ENCODE assay signal across 8 cellular contexts in genomic region chr3:183548262-183548769, GRCh38. TPM values are rescaled to one million over a fixed set of nuclear protein-coding genes. Genes with fewer than 3 reads are reported as not detected.
A peak's percentile ranks its signal among the peaks of the same experiment; 100 is the strongest.
DNase-seq lines count a peak whose midpoint lies in the region; ATAC-seq and TF ChIP-seq lines count a peak whose summit lies in the region.
"Had no signal": no experiment of that assay in that cellular context is flagged by ENCODE, and none has a peak within 500 bp of the region (broad histone marks: within the 10 kb centered on the region; RNA-seq: fewer than 3 reads in every experiment).

No MANE protein-coding gene starts in this region.

- no peaks in the 10 kb centered on the region for H3K36me3 ChIP-seq in HAP-1 (replicated peaks)
- H3K36me3 ChIP-seq in RWPE2 (ENCODE audit: low read depth), result no peaks in the 10 kb centered on the region
- H3K36me3 ChIP-seq in WERI-Rb-1, result no peaks in the 10 kb centered on the region
- H3K36me3 ChIP-seq in spleen, result peaks cover 0 to 8% (median 0%) of the 10 kb centered on the region in 6 donors
- H3K36me3 ChIP-seq: tibial nerve had no signal

- in situ Hi-C loops in HAP-1 (cut with MboI; ENCODE audit: low sequenced_read_pairs), result no loop called here

- 84 to 94% (median 89%) methylated on average over 2 of the region's 2 CpGs for WGBS in spleen, 5 donors

- peak; percentile 99 for ATAC-seq in RWPE2 (ENCODE audit: low read depth)
- peak; percentile 99 for ATAC-seq in foreskin keratinocyte

- no peak for TF ChIP-seq POLR2A in spleen (IDR thresholded peaks at IDR 0.05)

- DNase-seq in HAP-1 (ENCODE audit: low spot score in 2 of 2) (peak; percentile 63 to 66), RWPE2 (ENCODE audit: low spot score) (no peak), foreskin keratinocyte (peak; percentile 94 to 95), renal cortical epithelial cell (ENCODE audit: low read depth) (peak; percentile 100), WERI-Rb-1 (no peak), spleen (no peak)
- no peak for DNase-seq in stimulated activated CD4-positive, alpha-beta T cell treated with anti-CD3 and anti-CD28 coated beads, Interleukin-2, amount 100 ng/mL, for 24 hours

- peaks cover 12% of the 10 kb centered on the region for H3K4me1 ChIP-seq in HAP-1
- peaks cover 7% of the 10 kb centered on the region for H3K4me1 ChIP-seq in RWPE2 (ENCODE audit: insufficient read depth, poor library complexity, severe bottlenecking)
- H3K4me1 ChIP-seq in foreskin keratinocyte, result peaks cover 9% of the 10 kb centered on the region
- peaks cover 0 to 95% (median 54%) of the 10 kb centered on the region in 6 donors for H3K4me1 ChIP-seq in spleen

- H3K4me3 ChIP-seq in HAP-1, result no peak overlapping the region
- H3K4me3 ChIP-seq in RWPE2 (ENCODE audit: severe bottlenecking), result no peak overlapping the region
- no peak overlapping the region for H3K4me3 ChIP-seq in WERI-Rb-1 (ENCODE audit: low read depth, low read length)
- no peak overlapping the region for H3K4me3 ChIP-seq in spleen
- H3K4me3 ChIP-seq: tibial nerve had no signal

- intact Hi-C loops in spleen (cut with DNase I; ENCODE audit: low total_unique reads), result no loop called here

- H3K27me3 ChIP-seq in HAP-1 (ENCODE audit: low read depth), result no peaks in the 10 kb centered on the region
- no peaks in the 10 kb centered on the region for H3K27me3 ChIP-seq in RWPE2 (ENCODE audit: insufficient read depth, poor library complexity, severe bottlenecking)
- no peaks in the 10 kb centered on the region for H3K27me3 ChIP-seq in foreskin keratinocyte
- H3K27me3 ChIP-seq in WERI-Rb-1 (ENCODE audit: insufficient read depth, low read depth, severe bottlenecking), result no peaks in the 10 kb centered on the region
- H3K27me3 ChIP-seq in spleen (replicated peaks in 1 of 7), result no peaks in the 10 kb centered on the region
- H3K27me3 ChIP-seq: tibial nerve had no signal

- H3K27ac ChIP-seq in RWPE2 (ENCODE audit: poor library complexity, severe bottlenecking) (no peak overlapping the region), foreskin keratinocyte (no peak overlapping the region), WERI-Rb-1 (no peak overlapping the region), spleen (no peak overlapping the region)
- H3K27ac ChIP-seq: tibial nerve had no signal

- TF ChIP-seq CTCF in RWPE2 (IDR thresholded peaks at IDR 0.05; ENCODE audit: poor library complexity, severe bottlenecking) (no peak), foreskin keratinocyte (conservative IDR thresholded peaks at IDR 0.05) (no peak), WERI-Rb-1 (IDR thresholded peaks at IDR 0.05; ENCODE audit: low read depth, low read length) (no peak), spleen (IDR thresholded peaks at IDR 0.05 in 8 of 11, conservative IDR thresholded peaks at IDR 0.05 in 3 of 11) (no peak)

- no peaks in the 10 kb centered on the region for H3K9me3 ChIP-seq in HAP-1
- H3K9me3 ChIP-seq in RWPE2 (ENCODE audit: severe bottlenecking), result no peaks in the 10 kb centered on the region
- no peaks in the 10 kb centered on the region for H3K9me3 ChIP-seq in WERI-Rb-1 (ENCODE audit: severe bottlenecking)
- no peaks in the 10 kb centered on the region for H3K9me3 ChIP-seq in spleen
- H3K9me3 ChIP-seq: tibial nerve had no signal

RNA-seq across cellular contexts. Expression of gene KLHL6, which starts 7.2 kb away (rescaled TPM):
- total RNA-seq in foreskin keratinocyte, result 0.03 and 0.11 TPM in 2 replicates
- polyA plus RNA-seq in foreskin keratinocyte, result 0.02 and 0.06 TPM in 2 replicates
- total RNA-seq in renal cortical epithelial cell, result under 0.01 TPM in 1 of 2 replicates, not detected in the other
- total RNA-seq in spleen, result 10 to 100 TPM; 29.4 to 51.8 (median 37.3) TPM
- 10 to 100 TPM; 10.8 to 15.4 (median 15.0) TPM for polyA plus RNA-seq in spleen

Comparison
In these comparisons a context has a peak if more than half of its experiments do, and no peak if none do; other contexts are left out.
1. DNase-seq: peak in HAP-1 (2 of 2), foreskin keratinocyte (2 of 2) and renal cortical epithelial cell (single experiment); none in RWPE2 (single experiment), WERI-Rb-1 (single experiment), spleen (single experiment) and stimulated activated CD4-positive, alpha-beta T cell treated with anti-CD3 and anti-CD28 coated beads, Interleukin-2, amount 100 ng/mL, for 24 hours (0 of 2).
2. RNA of gene KLHL6, which starts 7.2 kb away (total RNA-seq): 29.4 to 51.8 TPM in spleen; 0.03 to 0.11 TPM in foreskin keratinocyte and under 0.01 TPM in renal cortical epithelial cell; every median in the first group is over 10 times any median in the second.